8 cellular contexts compared by ENCODE assay signal in the genomic region with DNA sequence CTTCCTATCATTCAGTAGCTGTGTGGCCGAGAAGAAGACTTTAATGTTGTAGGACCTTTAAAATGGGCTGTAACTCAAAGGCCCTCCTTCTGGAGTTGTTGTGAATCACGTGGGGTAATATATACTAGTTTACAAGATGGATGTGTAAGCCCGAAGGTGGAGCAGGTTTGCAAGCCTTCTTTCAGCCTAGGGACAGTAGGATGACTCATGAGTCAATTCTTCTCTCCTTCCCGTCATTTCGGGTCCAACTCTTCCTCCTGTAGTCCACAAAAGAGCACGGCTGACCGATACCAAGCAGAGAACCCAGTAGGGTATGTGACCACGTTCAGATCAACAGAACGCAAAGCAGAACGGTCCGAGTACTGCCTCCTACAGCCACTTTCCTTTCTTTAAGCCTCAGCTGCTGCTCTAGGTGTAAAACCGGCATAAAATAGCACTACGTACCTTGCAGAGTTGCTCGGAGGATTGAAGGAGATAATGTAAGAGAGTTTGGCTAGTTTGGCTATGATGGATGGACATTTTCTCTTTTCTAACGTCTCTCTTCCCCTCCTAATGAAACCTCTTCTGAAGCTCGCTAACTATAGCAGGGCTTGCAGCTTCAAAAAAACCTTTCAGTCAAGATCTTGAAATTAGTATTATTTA. TPM values are rescaled to one million over a fixed set of nuclear protein-coding genes. Genes with fewer than 3 reads are reported as not detected.
DNase-seq lines count a peak whose midpoint lies in the region; ATAC-seq, FAIRE-seq and TF ChIP-seq lines count a peak whose summit lies in the region.

No MANE protein-coding gene starts in this region.

- H3K27ac ChIP-seq in A549: peak overlapping the region; percentile 83 to 96
- H3K27ac ChIP-seq in naive thymus-derived CD4-positive, alpha-beta T cell (ENCODE audit: low read depth, low read length): peak overlapping the region; percentile 89

- peak overlapping the region; percentile 98 for H3K27ac Mint-ChIP-seq in activated CD4-positive, alpha-beta memory T cell treated with anti-CD3 and anti-CD28 coated beads for 36 hours
- H3K27ac Mint-ChIP-seq in naive thymus-derived CD4-positive, alpha-beta T cell: peak overlapping the region; percentile 90 to 97 (median 95)

- TF ChIP-seq RAD21 in A549 (conservative IDR thresholded peaks at IDR 0.05 in 1 of 2, IDR thresholded peaks at IDR 0.05 in 1 of 2): peak; percentile 17 to 24; a peak in 3 of 5 replicates

- ATAC-seq in A549 (peak; percentile 67 to 81), GM18498 (IDR thresholded peaks at IDR 0.05; ENCODE audit: unreplicated experiment) (peak; percentile 20), HG02938 (IDR thresholded peaks at IDR 0.05; ENCODE audit: unreplicated experiment) (peak; percentile 34)
- ATAC-seq in naive thymus-derived CD4-positive, alpha-beta T cell: peak; percentile 51

- H3K36me3 ChIP-seq in naive thymus-derived CD4-positive, alpha-beta T cell (ENCODE audit: control insufficient read depth in 2 of 3, insufficient read depth in 3 of 3, low read length in 3 of 3): peaks cover 0 to 12% (median 0%) of the 10 kb centered on the region in 3 experiments

- peak overlapping the region; percentile 93 for H3K4me3 Mint-ChIP-seq in activated CD4-positive, alpha-beta memory T cell treated with anti-CD3 and anti-CD28 coated beads for 36 hours
- H3K4me3 Mint-ChIP-seq in naive thymus-derived CD4-positive, alpha-beta T cell: peak overlapping the region; percentile 89 to 97 (median 93)

- H3K27me3 ChIP-seq in naive thymus-derived CD4-positive, alpha-beta T cell (ENCODE audit: control insufficient read depth in 2 of 2, insufficient read depth in 2 of 2, low read length in 2 of 2): no peaks in the 10 kb centered on the region

- peak; percentile 88 for FAIRE-seq in A549 (lab: Jason Lieb, UNC)

- intact Hi-C loops in activated CD4-positive, alpha-beta memory T cell treated with anti-CD3 and anti-CD28 coated beads for 36 hours (cut with micrococcal nuclease): loop anchor here (1.0 to 2.0 kb wide), 8 partner anchors 10 to 204 kb away; a partner anchor contains a TSS
- intact Hi-C loops in naive thymus-derived CD4-positive, alpha-beta T cell (cut with micrococcal nuclease): loop anchor here (1.0 to 5.0 kb wide), 13 partner anchors 10 to 1679 kb away; a partner anchor contains a TSS

- CTCF ChIA-PET in A549 (lab: Yijun Ruan, JAX): interaction anchor here (0.6 to 10.3 kb wide), 37 partner anchors 7 to 782 kb away, joined by 3 to 123 read pairs (median 4); no protein-coding TSS in a partner anchor
- CTCF ChIA-PET in activated CD4-positive, alpha-beta memory T cell treated with anti-CD3 and anti-CD28 coated beads for 36 hours (lab: Charles Lee): interaction anchor here (0.7 to 5.8 kb wide), 19 partner anchors 9 to 87 kb away, joined by 3 to 87 read pairs (median 5); no protein-coding TSS in a partner anchor
- CTCF ChIA-PET in naive thymus-derived CD4-positive, alpha-beta T cell (lab: Charles Lee): interaction anchor here (0.5 to 3.2 kb wide), 21 partner anchors 8 to 583 kb away, joined by 3 to 10 read pairs (median 4); no protein-coding TSS in a partner anchor

- peak overlapping the region; percentile 76 for H3K4me2 ChIP-seq in A549

- no peaks in the 10 kb centered on the region for H3K9me3 Mint-ChIP-seq in activated CD4-positive, alpha-beta memory T cell treated with anti-CD3 and anti-CD28 coated beads for 36 hours
- no peaks in the 10 kb centered on the region for H3K9me3 Mint-ChIP-seq in naive thymus-derived CD4-positive, alpha-beta T cell

- DNase-seq in A549 (ENCODE audit: low read depth in 1 of 2, low spot score in 1 of 2) (peak; percentile 87 to 92), NCI-H526 treated with DMSO at 0.1 percent for 48 hours (lab: John Stamatoyannopoulos, UW) (peak; percentile 57), epithelial cell of proximal tubule (ENCODE audit: low read depth) (no peak), hepatic stellate cell (ENCODE audit: low spot score) (no peak)
- peak; percentile 60 for DNase-seq in activated CD4-positive, alpha-beta memory T cell treated with anti-CD3 and anti-CD28 coated beads for 36 hours
- DNase-seq in naive thymus-derived CD4-positive, alpha-beta T cell: peak; percentile 18 to 59 (median 45)

- no peak for TF ChIP-seq EP300 in A549 (IDR thresholded peaks at IDR 0.05)

- TF ChIP-seq POLR2A in A549 (IDR thresholded peaks at IDR 0.05; ENCODE audit: low read length): peak; percentile 28

- 2% methylated on average over 16 of the region's 16 CpGs for WGBS in A549 (ENCODE audit: missing lambda C conversion rate)

- POLR2A ChIA-PET in A549 (lab: Yijun Ruan, JAX): interaction anchor here (0.6 to 2.0 kb wide), 6 partner anchors 16 to 121 kb away, joined by 3 to 12 read pairs (median 4); no protein-coding TSS in a partner anchor
- POLR2A ChIA-PET in activated CD4-positive, alpha-beta memory T cell treated with anti-CD3 and anti-CD28 coated beads for 36 hours (lab: Charles Lee): interaction anchor here (0.9 to 3.0 kb wide), 10 partner anchors 25 to 89 kb away, joined by 3 to 19 read pairs (median 3); no protein-coding TSS in a partner anchor
- POLR2A ChIA-PET in naive thymus-derived CD4-positive, alpha-beta T cell (lab: Charles Lee): interaction anchor here (0.6 to 37.8 kb wide), 17 partner anchors 9 to 559 kb away, joined by 3 to 900 read pairs (median 4); no protein-coding TSS in a partner anchor

- peaks cover 19% of the 10 kb centered on the region for H3K4me1 ChIP-seq in A549
- peaks cover 19 to 28% of the 10 kb centered on the region in 2 donors for H3K4me1 ChIP-seq in naive thymus-derived CD4-positive, alpha-beta T cell (ENCODE audit: control insufficient read depth in 2 of 2, insufficient read depth in 2 of 2, low read length in 2 of 2)

- peaks cover 27% of the 10 kb centered on the region for H3K4me1 Mint-ChIP-seq in activated CD4-positive, alpha-beta memory T cell treated with anti-CD3 and anti-CD28 coated beads for 36 hours (ENCODE audit: low read depth)
- peaks cover 24 to 40% (median 32%) of the 10 kb centered on the region in 7 donors for H3K4me1 Mint-ChIP-seq in naive thymus-derived CD4-positive, alpha-beta T cell

- peaks cover 19% of the 10 kb centered on the region for H3K36me3 Mint-ChIP-seq in activated CD4-positive, alpha-beta memory T cell treated with anti-CD3 and anti-CD28 coated beads for 36 hours
- H3K36me3 Mint-ChIP-seq in naive thymus-derived CD4-positive, alpha-beta T cell: peaks cover 0 to 14% (median 13%) of the 10 kb centered on the region in 5 donors

- no peak; the same call in 2 of the 3 replicates for TF ChIP-seq CTCF in A549 (IDR thresholded peaks at IDR 0.05)
- peak; percentile 25 for TF ChIP-seq CTCF in epithelial cell of proximal tubule (conservative IDR thresholded peaks at IDR 0.05; ENCODE audit: low read depth, low read length)

- H3K27me3 Mint-ChIP-seq in activated CD4-positive, alpha-beta memory T cell treated with anti-CD3 and anti-CD28 coated beads for 36 hours: no peaks in the 10 kb centered on the region
- H3K27me3 Mint-ChIP-seq in naive thymus-derived CD4-positive, alpha-beta T cell: no peaks in the 10 kb centered on the region

- no peaks in the 10 kb centered on the region for H3K9me3 ChIP-seq in A549
- H3K9me3 ChIP-seq in naive thymus-derived CD4-positive, alpha-beta T cell (ENCODE audit: control insufficient read depth in 2 of 3, low read length in 3 of 3): no peaks in the 10 kb centered on the region

- peak overlapping the region; percentile 73 for H3K4me3 ChIP-seq in A549
- H3K4me3 ChIP-seq in epithelial cell of proximal tubule (ENCODE audit: low read depth, low read length): peak overlapping the region; percentile 84
- peak overlapping the region; percentile 74 for H3K4me3 ChIP-seq in naive thymus-derived CD4-positive, alpha-beta T cell (ENCODE audit: low read length)

TF ChIP-seq in A549, 52 proteins besides CTCF, POLR2A, EP300 and RAD21 (continues in another document):
- TF ChIP-seq, protein P1, sequence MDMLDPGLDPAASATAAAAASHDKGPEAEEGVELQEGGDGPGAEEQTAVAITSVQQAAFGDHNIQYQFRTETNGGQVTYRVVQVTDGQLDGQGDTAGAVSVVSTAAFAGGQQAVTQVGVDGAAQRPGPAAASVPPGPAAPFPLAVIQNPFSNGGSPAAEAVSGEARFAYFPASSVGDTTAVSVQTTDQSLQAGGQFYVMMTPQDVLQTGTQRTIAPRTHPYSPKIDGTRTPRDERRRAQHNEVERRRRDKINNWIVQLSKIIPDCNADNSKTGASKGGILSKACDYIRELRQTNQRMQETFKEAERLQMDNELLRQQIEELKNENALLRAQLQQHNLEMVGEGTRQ (IDR thresholded peaks at IDR 0.05): peak; percentile 87
- TF ChIP-seq MAZ (IDR thresholded peaks at IDR 0.05; ENCODE audit: borderline replicate concordance, low read depth, low read length) (no peak), SREBF2 (IDR thresholded peaks at IDR 0.05) (no peak), GATA3 (IDR thresholded peaks at IDR 0.05; ENCODE audit: borderline replicate concordance) (no peak), MYC (IDR thresholded peaks at IDR 0.05; ENCODE audit: borderline replicate concordance, low read length) (peak; percentile 62; the same call in 1 of the 2 replicates), ZNF302 (CRISPR knock-in tag; IDR thresholded peaks at IDR 0.05) (no peak), ZSCAN20 (CRISPR knock-in tag; IDR thresholded peaks at IDR 0.05) (no peak)

RNA-seq across cellular contexts. Expression of a gene that starts 1.3 kb away (rescaled TPM):
- 35.4 and 40.1 TPM in 2 replicates for polyA plus RNA-seq in A549 (2011; rRNA removed)
- polyA plus RNA-seq in A549 (2012; cell fraction: cytosol; rRNA removed): 15.4 and 24.1 TPM in 2 replicates
- 9.9 and 12.2 TPM in 2 replicates for polyA plus RNA-seq in A549 (2012; cell fraction: nucleus; rRNA removed)
- polyA plus RNA-seq in A549 (2017; fragmentation: RNase III; extraction: RNeasy Plus Mini Kit Qiagen cat#74134 plus additional on column Dnase treatment): 19.6 to 20.5 TPM (median 19.7 TPM) in 3 replicates
- 58.8 and 66.8 TPM in 2 replicates for polyA minus RNA-seq in A549 (2011; rRNA and poly(A)+ RNA removed)
- total RNA-seq in activated CD4-positive, alpha-beta memory T cell treated with anti-CD3 and anti-CD28 coated beads for 36 hours: 10 to 100 TPM; 40.6 to 40.7 TPM
- total RNA-seq in epithelial cell of proximal tubule: 14.9 and 15.4 TPM in 2 replicates
- total RNA-seq in naive thymus-derived CD4-positive, alpha-beta T cell: 100 to 1,000 TPM in 4 of 5 experiments, 10 to 100 TPM in 1; 79.0 to 200 (median 107) TPM
- 1 to 10 TPM; 4.4 to 5.5 TPM for polyA plus RNA-seq in naive thymus-derived CD4-positive, alpha-beta T cell

Comparison
In these comparisons a context has a peak if more than half of its experiments do, and no peak if none do; other contexts are left out.
1. ATAC-seq: peak in every context shown above with its lines; median percentile 74 in A549; 51 in naive thymus-derived CD4-positive, alpha-beta T cell; 34 in HG02938; 20 in GM18498.
2. DNase-seq: peak in A549 (2 of 2), NCI-H526 treated with DMSO at 0.1 percent for 48 hours (single experiment), activated CD4-positive, alpha-beta memory T cell treated with anti-CD3 and anti-CD28 coated beads for 36 hours (single experiment) and naive thymus-derived CD4-positive, alpha-beta T cell (9 of 9); none in epithelial cell of proximal tubule (single experiment) and hepatic stellate cell (single experiment).
3. Peak in every context shown above with its lines, with median percentiles within 50 percentile points of each other: H3K4me3 ChIP-seq.